ENCODE assay signal across 1 cellular context in the genomic region with DNA sequence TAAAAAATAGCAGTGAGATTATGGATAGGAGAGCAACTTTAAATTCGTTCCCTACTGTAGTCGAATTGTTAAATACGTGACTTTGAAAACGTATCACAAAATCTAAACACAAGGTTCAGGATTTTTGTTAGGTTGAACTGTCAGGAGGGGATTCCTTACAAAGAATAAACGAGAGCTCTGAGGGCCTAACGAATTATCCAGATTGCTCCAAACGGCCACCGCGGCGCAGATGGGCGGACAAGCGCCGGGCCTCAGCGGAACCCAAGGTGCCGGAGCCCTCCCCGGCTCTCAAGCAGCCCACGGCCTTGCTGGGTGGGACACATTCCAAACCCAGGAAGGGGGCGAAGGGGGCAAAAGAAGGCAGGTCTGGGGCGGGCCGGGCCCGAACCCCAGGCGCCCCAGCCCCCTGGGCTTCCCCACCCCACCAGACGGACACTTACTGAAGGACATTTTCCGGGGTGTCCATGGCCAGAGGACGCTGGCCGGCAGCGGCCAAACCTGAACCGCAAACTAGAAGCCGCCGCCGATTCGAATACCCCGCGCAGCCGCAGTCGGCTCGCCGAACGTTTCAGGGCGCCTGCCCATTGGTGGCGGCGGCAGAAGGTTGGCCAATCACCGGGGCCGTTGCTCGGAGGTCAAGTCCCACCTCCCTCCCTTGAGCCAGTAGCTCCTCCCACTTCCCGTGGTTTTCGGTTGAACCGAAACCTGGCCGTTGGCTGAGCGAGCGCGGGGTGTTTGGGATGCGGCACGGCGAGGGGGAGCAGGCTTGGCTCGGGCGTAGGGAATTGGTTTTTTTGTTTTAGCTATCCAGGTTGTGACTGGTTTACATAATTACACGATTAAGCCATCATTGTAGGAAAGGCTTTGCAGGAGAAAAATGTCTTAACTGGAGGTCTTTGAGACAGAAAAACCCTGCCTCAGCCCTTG.
A peak's percentile ranks its signal among the peaks of the same experiment; 100 is the strongest.
TF ChIP-seq lines count a peak whose summit lies in the region.

Gene BUB1 (minus strand): TSS at position 534 of the 927 bp plus-strand sequence. CDS start 68 bp downstream, at position 466.

TF ChIP-seq in K562, 482 proteins besides CTCF, POLR2A, EP300 and RAD21 (continued from another document and continues in another):
- TF ChIP-seq ETV6 (IDR thresholded peaks at IDR 0.05; ENCODE audit: borderline replicate concordance in 1 of 2, low read depth in 2 of 2, low read length in 1 of 2) (no peak), ETV6 (CRISPR knock-in tag; IDR thresholded peaks at IDR 0.05; ENCODE audit: borderline replicate concordance) (no peak), MYBL2 (IDR thresholded peaks at IDR 0.05; ENCODE audit: low read depth) (peak; percentile 100), MYBL2 (CRISPR knock-in tag; IDR thresholded peaks at IDR 0.05; ENCODE audit: borderline replicate concordance) (peak; percentile 95; the same call in 1 of the 2 replicates), ZNF695 (CRISPR knock-in tag; IDR thresholded peaks at IDR 0.05) (no peak), MTA3 (IDR thresholded peaks at IDR 0.05; ENCODE audit: borderline replicate concordance) (peak; percentile 71), MCM2 (IDR thresholded peaks at IDR 0.05; ENCODE audit: low read depth) (no peak), ZNF668 (CRISPR knock-in tag; IDR thresholded peaks at IDR 0.05) (no peak), ZNF785 (CRISPR knock-in tag; IDR thresholded peaks at IDR 0.05) (no peak), RNF2 (IDR thresholded peaks at IDR 0.05) (peak; percentile 62; the same call in 1 of the 2 replicates), CCAR2 (IDR thresholded peaks at IDR 0.05; ENCODE audit: low read depth, low read length) (no peak), KLF16 (IDR thresholded peaks at IDR 0.05) (no peak), MYNN (IDR thresholded peaks at IDR 0.05) (no peak), MYNN (CRISPR knock-in tag; IDR thresholded peaks at IDR 0.05) (no peak), ZNF316 (IDR thresholded peaks at IDR 0.05) (no peak), GTF2B (IDR thresholded peaks at IDR 0.05; ENCODE audit: extremely low read depth, insufficient read length) (no peak), KLF13 (tag; IDR thresholded peaks at IDR 0.05; ENCODE audit: borderline replicate concordance, low read depth) (no peak), SNAPC5 (CRISPR knock-in tag; IDR thresholded peaks at IDR 0.05) (no peak), DNMT1 (IDR thresholded peaks at IDR 0.05) (no peak), PHB2 (IDR thresholded peaks at IDR 0.05; ENCODE audit: low read depth) (no peak), LEF1 (IDR thresholded peaks at IDR 0.05) (no peak), U2AF2 (optimal IDR thresholded peaks at IDR 0.05; ENCODE audit: low read depth, low read length) (no peak), FOXP4 (CRISPR knock-in tag; IDR thresholded peaks at IDR 0.05; ENCODE audit: borderline replicate concordance) (no peak), L3MBTL2 (IDR thresholded peaks at IDR 0.05) (peak; percentile 38; the same call in 1 of the 2 replicates), STAG1 (CRISPR knock-in tag; IDR thresholded peaks at IDR 0.05; ENCODE audit: borderline replicate concordance) (no peak), HINFP (tag; conservative IDR thresholded peaks at IDR 0.05; ENCODE audit: low read depth) (no peak), ZFP91 (CRISPR knock-in tag; IDR thresholded peaks at IDR 0.05) (no peak), FOXA3 (CRISPR knock-in tag; conservative IDR thresholded peaks at IDR 0.05 in 1 of 2, IDR thresholded peaks at IDR 0.05 in 1 of 2) (no peak), POLR2G (IDR thresholded peaks at IDR 0.05; ENCODE audit: low read depth, low read length) (peak; percentile 94), ZNF175 (CRISPR knock-in tag; IDR thresholded peaks at IDR 0.05; ENCODE audit: low read depth) (no peak), ZNF232 (CRISPR knock-in tag; IDR thresholded peaks at IDR 0.05) (no peak)
- TF ChIP-seq, protein P1, sequence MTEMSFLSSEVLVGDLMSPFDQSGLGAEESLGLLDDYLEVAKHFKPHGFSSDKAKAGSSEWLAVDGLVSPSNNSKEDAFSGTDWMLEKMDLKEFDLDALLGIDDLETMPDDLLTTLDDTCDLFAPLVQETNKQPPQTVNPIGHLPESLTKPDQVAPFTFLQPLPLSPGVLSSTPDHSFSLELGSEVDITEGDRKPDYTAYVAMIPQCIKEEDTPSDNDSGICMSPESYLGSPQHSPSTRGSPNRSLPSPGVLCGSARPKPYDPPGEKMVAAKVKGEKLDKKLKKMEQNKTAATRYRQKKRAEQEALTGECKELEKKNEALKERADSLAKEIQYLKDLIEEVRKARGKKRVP (CRISPR knock-in tag; IDR thresholded peaks at IDR 0.05) = no peak
- TF ChIP-seq, protein P2, sequence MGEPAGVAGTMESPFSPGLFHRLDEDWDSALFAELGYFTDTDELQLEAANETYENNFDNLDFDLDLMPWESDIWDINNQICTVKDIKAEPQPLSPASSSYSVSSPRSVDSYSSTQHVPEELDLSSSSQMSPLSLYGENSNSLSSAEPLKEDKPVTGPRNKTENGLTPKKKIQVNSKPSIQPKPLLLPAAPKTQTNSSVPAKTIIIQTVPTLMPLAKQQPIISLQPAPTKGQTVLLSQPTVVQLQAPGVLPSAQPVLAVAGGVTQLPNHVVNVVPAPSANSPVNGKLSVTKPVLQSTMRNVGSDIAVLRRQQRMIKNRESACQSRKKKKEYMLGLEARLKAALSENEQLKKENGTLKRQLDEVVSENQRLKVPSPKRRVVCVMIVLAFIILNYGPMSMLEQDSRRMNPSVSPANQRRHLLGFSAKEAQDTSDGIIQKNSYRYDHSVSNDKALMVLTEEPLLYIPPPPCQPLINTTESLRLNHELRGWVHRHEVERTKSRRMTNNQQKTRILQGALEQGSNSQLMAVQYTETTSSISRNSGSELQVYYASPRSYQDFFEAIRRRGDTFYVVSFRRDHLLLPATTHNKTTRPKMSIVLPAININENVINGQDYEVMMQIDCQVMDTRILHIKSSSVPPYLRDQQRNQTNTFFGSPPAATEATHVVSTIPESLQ (CRISPR knock-in tag; IDR thresholded peaks at IDR 0.05) = 0 out of 2 replicates have a peak, but pooled peaks have one; percentile 24
- TF ChIP-seq, protein P3, sequence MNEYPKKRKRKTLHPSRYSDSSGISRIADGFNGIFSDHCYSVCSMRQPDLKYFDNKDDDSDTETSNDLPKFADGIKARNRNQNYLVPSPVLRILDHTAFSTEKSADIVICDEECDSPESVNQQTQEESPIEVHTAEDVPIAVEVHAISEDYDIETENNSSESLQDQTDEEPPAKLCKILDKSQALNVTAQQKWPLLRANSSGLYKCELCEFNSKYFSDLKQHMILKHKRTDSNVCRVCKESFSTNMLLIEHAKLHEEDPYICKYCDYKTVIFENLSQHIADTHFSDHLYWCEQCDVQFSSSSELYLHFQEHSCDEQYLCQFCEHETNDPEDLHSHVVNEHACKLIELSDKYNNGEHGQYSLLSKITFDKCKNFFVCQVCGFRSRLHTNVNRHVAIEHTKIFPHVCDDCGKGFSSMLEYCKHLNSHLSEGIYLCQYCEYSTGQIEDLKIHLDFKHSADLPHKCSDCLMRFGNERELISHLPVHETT (CRISPR knock-in tag; conservative IDR thresholded peaks at IDR 0.05 in 1 of 2, IDR thresholded peaks at IDR 0.05 in 1 of 2) = peak in 1 of 2 experiments; percentile 96; a peak in 2 of 4 replicates
- TF ChIP-seq, protein P4, sequence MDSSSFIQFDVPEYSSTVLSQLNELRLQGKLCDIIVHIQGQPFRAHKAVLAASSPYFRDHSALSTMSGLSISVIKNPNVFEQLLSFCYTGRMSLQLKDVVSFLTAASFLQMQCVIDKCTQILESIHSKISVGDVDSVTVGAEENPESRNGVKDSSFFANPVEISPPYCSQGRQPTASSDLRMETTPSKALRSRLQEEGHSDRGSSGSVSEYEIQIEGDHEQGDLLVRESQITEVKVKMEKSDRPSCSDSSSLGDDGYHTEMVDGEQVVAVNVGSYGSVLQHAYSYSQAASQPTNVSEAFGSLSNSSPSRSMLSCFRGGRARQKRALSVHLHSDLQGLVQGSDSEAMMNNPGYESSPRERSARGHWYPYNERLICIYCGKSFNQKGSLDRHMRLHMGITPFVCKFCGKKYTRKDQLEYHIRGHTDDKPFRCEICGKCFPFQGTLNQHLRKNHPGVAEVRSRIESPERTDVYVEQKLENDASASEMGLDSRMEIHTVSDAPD (CRISPR knock-in tag; IDR thresholded peaks at IDR 0.05) = no peak
- TF ChIP-seq, protein P5, sequence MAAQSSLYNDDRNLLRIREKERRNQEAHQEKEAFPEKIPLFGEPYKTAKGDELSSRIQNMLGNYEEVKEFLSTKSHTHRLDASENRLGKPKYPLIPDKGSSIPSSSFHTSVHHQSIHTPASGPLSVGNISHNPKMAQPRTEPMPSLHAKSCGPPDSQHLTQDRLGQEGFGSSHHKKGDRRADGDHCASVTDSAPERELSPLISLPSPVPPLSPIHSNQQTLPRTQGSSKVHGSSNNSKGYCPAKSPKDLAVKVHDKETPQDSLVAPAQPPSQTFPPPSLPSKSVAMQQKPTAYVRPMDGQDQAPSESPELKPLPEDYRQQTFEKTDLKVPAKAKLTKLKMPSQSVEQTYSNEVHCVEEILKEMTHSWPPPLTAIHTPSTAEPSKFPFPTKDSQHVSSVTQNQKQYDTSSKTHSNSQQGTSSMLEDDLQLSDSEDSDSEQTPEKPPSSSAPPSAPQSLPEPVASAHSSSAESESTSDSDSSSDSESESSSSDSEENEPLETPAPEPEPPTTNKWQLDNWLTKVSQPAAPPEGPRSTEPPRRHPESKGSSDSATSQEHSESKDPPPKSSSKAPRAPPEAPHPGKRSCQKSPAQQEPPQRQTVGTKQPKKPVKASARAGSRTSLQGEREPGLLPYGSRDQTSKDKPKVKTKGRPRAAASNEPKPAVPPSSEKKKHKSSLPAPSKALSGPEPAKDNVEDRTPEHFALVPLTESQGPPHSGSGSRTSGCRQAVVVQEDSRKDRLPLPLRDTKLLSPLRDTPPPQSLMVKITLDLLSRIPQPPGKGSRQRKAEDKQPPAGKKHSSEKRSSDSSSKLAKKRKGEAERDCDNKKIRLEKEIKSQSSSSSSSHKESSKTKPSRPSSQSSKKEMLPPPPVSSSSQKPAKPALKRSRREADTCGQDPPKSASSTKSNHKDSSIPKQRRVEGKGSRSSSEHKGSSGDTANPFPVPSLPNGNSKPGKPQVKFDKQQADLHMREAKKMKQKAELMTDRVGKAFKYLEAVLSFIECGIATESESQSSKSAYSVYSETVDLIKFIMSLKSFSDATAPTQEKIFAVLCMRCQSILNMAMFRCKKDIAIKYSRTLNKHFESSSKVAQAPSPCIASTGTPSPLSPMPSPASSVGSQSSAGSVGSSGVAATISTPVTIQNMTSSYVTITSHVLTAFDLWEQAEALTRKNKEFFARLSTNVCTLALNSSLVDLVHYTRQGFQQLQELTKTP (IDR thresholded peaks at IDR 0.05; ENCODE audit: low read depth in 1 of 2, partially characterized antibody in 2 of 2) = peak in 1 of 2 experiments; percentile 54
- TF ChIP-seq, protein P6, sequence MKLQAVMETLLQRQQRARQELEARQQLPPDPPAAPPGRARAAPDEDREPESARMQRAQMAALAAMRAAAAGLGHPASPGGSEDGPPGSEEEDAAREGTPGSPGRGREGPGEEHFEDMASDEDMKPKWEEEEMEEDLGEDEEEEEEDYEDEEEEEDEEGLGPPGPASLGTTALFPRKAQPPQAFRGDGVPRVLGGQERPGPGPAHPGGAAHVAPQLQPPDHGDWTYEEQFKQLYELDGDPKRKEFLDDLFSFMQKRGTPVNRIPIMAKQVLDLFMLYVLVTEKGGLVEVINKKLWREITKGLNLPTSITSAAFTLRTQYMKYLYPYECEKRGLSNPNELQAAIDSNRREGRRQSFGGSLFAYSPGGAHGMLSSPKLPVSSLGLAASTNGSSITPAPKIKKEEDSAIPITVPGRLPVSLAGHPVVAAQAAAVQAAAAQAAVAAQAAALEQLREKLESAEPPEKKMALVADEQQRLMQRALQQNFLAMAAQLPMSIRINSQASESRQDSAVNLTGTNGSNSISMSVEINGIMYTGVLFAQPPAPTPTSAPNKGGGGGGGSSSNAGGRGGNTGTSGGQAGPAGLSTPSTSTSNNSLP (IDR thresholded peaks at IDR 0.05; ENCODE audit: borderline replicate concordance, low read depth, low read length) = no peak
